ENCODE assay signal across 17 cellular contexts in the genomic region with DNA sequence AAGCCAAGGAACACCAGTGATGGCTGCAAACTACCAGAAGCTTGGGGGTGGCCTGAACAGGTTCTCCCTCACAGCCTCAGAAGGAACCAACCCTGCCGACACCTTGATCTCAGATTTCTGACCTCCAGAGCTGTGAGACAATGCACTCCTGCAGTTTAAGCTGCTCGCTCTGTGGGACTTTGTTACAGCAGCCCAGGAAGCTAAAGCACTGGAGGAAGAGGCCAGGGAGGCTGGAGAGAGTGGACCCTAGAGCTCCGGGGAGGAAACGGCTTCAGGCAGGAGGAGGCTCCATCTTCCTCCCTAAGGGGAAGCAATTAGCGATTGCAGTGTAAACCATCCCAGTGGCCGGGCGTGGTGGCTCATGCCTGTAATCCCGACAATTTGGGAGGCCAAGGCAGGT. TPM values are rescaled to one million over a fixed set of nuclear protein-coding genes. Genes with fewer than 3 reads are reported as not detected.
"Had no signal": no experiment of that assay in that cellular context is flagged by ENCODE, and none has a peak within 500 bp of the region (broad histone marks: within the 10 kb centered on the region; RNA-seq: fewer than 3 reads in every experiment).

No MANE protein-coding gene starts in this region.

- H3K9me3 ChIP-seq: SJCRH30 had no signal

- ATAC-seq: SK-N-SH treated with all-trans-retinoic acid at 6 μM for 48 hours had no signal

- H3K36me3 ChIP-seq: SJCRH30 had no signal

- DNase-seq: NCI-H1048, NCI-H1105, NCI-H1417, NCI-H1436 treated with DMSO at 0.1 percent for 48 hours, NCI-H187, NCI-H2029, NCI-H2081 treated with DMSO at 0.1 percent for 48 hours, NCI-H2227 treated with DMSO at 0.1 percent for 48 hours, NCI-H524, NCI-H774, SHP77, SJCRH30, T-helper 1 cell had no signal

- H3K4me3 ChIP-seq: SJCRH30 had no signal

- H3K4me1 ChIP-seq: SJCRH30 had no signal

- H3K27ac ChIP-seq: RWPE1, SJCRH30 had no signal

RNA-seq across cellular contexts. Expression of gene BARX1, which starts 25.1 kb away (rescaled TPM):
- total RNA-seq: HT-29, LHCN-M2, SJCRH30 had no signal
